11 cellular contexts compared by ENCODE assay signal in the genomic region with DNA sequence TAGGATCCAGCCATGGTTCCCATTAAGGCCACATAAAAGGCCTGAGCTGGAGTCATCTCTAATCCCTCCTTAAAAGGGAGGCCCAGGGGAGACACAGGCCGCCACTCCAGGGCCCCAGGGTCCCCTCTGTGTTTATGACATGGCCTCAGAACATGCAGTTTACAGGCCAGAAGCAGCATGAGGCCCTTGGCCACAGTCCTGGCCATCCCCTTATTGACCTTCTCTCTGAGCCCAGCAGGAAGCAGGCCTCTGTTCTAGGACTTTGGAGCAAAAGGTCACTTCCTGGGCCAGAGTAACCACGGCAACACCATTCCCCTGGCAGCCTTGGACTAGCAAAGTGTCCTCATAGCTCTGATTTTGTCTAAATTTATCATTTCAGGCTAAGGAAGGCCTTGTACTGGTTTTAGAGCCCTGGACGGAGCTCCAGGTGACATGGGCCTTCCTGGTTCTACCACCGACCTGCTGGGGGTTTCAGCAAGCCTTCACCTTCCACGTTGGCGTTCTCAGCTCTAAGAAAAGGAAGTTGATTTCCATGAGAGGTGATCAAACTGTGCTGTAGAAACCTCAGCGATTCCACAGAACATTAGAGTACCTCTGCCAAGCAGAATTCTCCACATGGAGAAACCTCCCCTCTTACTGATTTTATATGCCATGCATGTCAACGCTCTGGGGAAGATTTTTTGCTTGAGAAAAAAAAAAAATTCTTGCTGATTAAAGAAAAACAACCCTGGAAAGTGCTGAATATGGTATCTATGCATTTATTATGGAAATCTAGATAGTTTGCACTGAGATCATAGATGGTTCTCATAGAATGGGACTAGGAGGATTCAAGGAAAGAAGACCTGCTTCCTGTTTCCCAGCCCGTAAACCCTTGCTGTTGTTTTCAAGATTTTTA. TPM values are rescaled to one million over a fixed set of nuclear protein-coding genes. Genes with fewer than 3 reads are reported as not detected.
A peak's percentile ranks its signal among the peaks of the same experiment; 100 is the strongest.
DNase-seq lines count a peak whose midpoint lies in the region; ATAC-seq and TF ChIP-seq lines count a peak whose summit lies in the region.
"Had no signal": no experiment of that assay in that cellular context is flagged by ENCODE, and none has a peak within 500 bp of the region (broad histone marks: within the 10 kb centered on the region; RNA-seq: fewer than 3 reads in every experiment).

No MANE protein-coding gene starts in this region.

- H3K9me3 Mint-ChIP-seq in Caco-2 (ENCODE audit: unreplicated experiment) (no peaks in the 10 kb centered on the region), progenitor cell of endocrine pancreas (ENCODE audit: low read depth) (peaks cover 3% of the 10 kb centered on the region)
- no peaks in the 10 kb centered on the region for H3K9me3 Mint-ChIP-seq in activated T-helper 2 cell treated with anti-CD3 and anti-CD28 coated beads, Interferon-gamma antibody, Interleukin-2, Interleukin-4, amounts not matched to agents 10 μg/mL and 5 μg/mL and 100 μg/mL, durations not matched to agents 14 hours and 24 hours and 36 hours
- no peaks in the 10 kb centered on the region for H3K9me3 Mint-ChIP-seq in T-helper 2 cell treated with Interferon-gamma antibody and Interleukin-4, amounts not matched to agents 5 μg/mL and 100 μg/mL, for 36 hours
- H3K9me3 Mint-ChIP-seq: T-helper 1 cell treated with Interleukin-12 subunit alpha and Interleukin-12 subunit beta and Interleukin-4 antibody, amounts not matched to agents 30 μg/mL and 1 μg/mL, for 36 hours had no signal

- CTCF ChIA-PET in Caco-2 (lab: Charles Lee) = no interaction called here

- WGBS in heart right ventricle, 2 donors = 32 to 51% methylated on average over 9 of the region's 9 CpGs

- DNase-seq in Caco-2 = peak; percentile 43 to 63
- DNase-seq in activated T-helper 2 cell treated with anti-CD3 and anti-CD28 coated beads, Interferon-gamma antibody, Interleukin-2, Interleukin-4, amounts not matched to agents 10 μg/mL and 5 μg/mL and 100 μg/mL, durations not matched to agents 14 hours and 24 hours and 36 hours (ENCODE audit: low spot score) = no peak
- DNase-seq in heart right ventricle = peak; percentile 77 to 84
- no peak for DNase-seq in progenitor cell of endocrine pancreas (ENCODE audit: low spot score, unreplicated experiment)
- no peak for DNase-seq in DMS 273 (lab: John Stamatoyannopoulos, UW; ENCODE audit: unreplicated experiment)
- DNase-seq in T-helper 2 cell treated with Interferon-gamma antibody and Interleukin-4, amounts not matched to agents 5 μg/mL and 100 μg/mL, for 36 hours (ENCODE audit: low spot score) = no peak
- DNase-seq in AG20443 (ENCODE audit: low spot score) = no peak
- DNase-seq: GM23248, NCI-H1105 treated with DMSO at 0.1 percent for 48 hours had no signal

- no peaks in the 10 kb centered on the region for H3K27me3 Mint-ChIP-seq in Caco-2 (ENCODE audit: insufficient read depth, unreplicated experiment)
- no peaks in the 10 kb centered on the region for H3K27me3 Mint-ChIP-seq in activated T-helper 2 cell treated with anti-CD3 and anti-CD28 coated beads, Interferon-gamma antibody, Interleukin-2, Interleukin-4, amounts not matched to agents 10 μg/mL and 5 μg/mL and 100 μg/mL, durations not matched to agents 14 hours and 24 hours and 36 hours (ENCODE audit: low read depth)
- no peaks in the 10 kb centered on the region for H3K27me3 Mint-ChIP-seq in progenitor cell of endocrine pancreas
- no peaks in the 10 kb centered on the region for H3K27me3 Mint-ChIP-seq in T-helper 2 cell treated with Interferon-gamma antibody and Interleukin-4, amounts not matched to agents 5 μg/mL and 100 μg/mL, for 36 hours (ENCODE audit: low read depth)

- H3K27me3 ChIP-seq in Caco-2 (replicated peaks; ENCODE audit: control insufficient read depth, insufficient read depth, low read length) = no peaks in the 10 kb centered on the region
- H3K27me3 ChIP-seq in heart right ventricle = no peaks in the 10 kb centered on the region

- no peaks in the 10 kb centered on the region for H3K36me3 Mint-ChIP-seq in Caco-2 (ENCODE audit: insufficient read depth, unreplicated experiment)
- H3K36me3 Mint-ChIP-seq in activated T-helper 2 cell treated with anti-CD3 and anti-CD28 coated beads, Interferon-gamma antibody, Interleukin-2, Interleukin-4, amounts not matched to agents 10 μg/mL and 5 μg/mL and 100 μg/mL, durations not matched to agents 14 hours and 24 hours and 36 hours (ENCODE audit: low read depth) = no peaks in the 10 kb centered on the region
- H3K36me3 Mint-ChIP-seq in progenitor cell of endocrine pancreas (ENCODE audit: insufficient read depth) = no peaks in the 10 kb centered on the region
- no peaks in the 10 kb centered on the region for H3K36me3 Mint-ChIP-seq in T-helper 2 cell treated with Interferon-gamma antibody and Interleukin-4, amounts not matched to agents 5 μg/mL and 100 μg/mL, for 36 hours (ENCODE audit: low read depth)

- H3K36me3 ChIP-seq in Caco-2 (ENCODE audit: control insufficient read depth, insufficient read depth, low read length) (no peaks in the 10 kb centered on the region), heart right ventricle (no peaks in the 10 kb centered on the region)

- H3K4me3 Mint-ChIP-seq in Caco-2 (ENCODE audit: unreplicated experiment) (no peak overlapping the region), progenitor cell of endocrine pancreas (ENCODE audit: low read depth) (no peak overlapping the region)
- H3K4me3 Mint-ChIP-seq in activated T-helper 2 cell treated with anti-CD3 and anti-CD28 coated beads, Interferon-gamma antibody, Interleukin-2, Interleukin-4, amounts not matched to agents 10 μg/mL and 5 μg/mL and 100 μg/mL, durations not matched to agents 14 hours and 24 hours and 36 hours (ENCODE audit: low read depth) = no peak overlapping the region
- H3K4me3 Mint-ChIP-seq in T-helper 2 cell treated with Interferon-gamma antibody and Interleukin-4, amounts not matched to agents 5 μg/mL and 100 μg/mL, for 36 hours = no peak overlapping the region
- H3K4me3 Mint-ChIP-seq: T-helper 1 cell treated with Interleukin-12 subunit alpha and Interleukin-12 subunit beta and Interleukin-4 antibody, amounts not matched to agents 30 μg/mL and 1 μg/mL, for 36 hours had no signal

- H3K4me3 ChIP-seq in Caco-2 (ENCODE audit: low read depth, low read length) (no peak overlapping the region), heart right ventricle (no peak overlapping the region)
- H3K4me3 ChIP-seq: GM23248 had no signal

- intact Hi-C loops in Caco-2 (cut with micrococcal nuclease; ENCODE audit: unreplicated experiment) = no loop called here
- intact Hi-C loops in activated T-helper 2 cell treated with anti-CD3 and anti-CD28 coated beads, Interferon-gamma antibody, Interleukin-2, Interleukin-4, amounts not matched to agents 10 μg/mL and 5 μg/mL and 100 μg/mL, durations not matched to agents 14 hours and 24 hours and 36 hours (cut with micrococcal nuclease) = loop anchor here (5.0 kb wide), 1 partner anchor 150 kb away; a partner anchor contains a TSS
- intact Hi-C loops in heart right ventricle (cut with DNase I) = loop anchor here in 3 of 10 donors (2.0 to 5.0 kb wide), 3 partner anchors 16 to 35 kb away; no protein-coding TSS in a partner anchor

- no TSS peak for BruUV-seq in Caco-2 (replicated peaks; lab: Mats Ljungman, UMichigan)

- H3K27ac Mint-ChIP-seq in Caco-2 (ENCODE audit: unreplicated experiment) (peak overlapping the region; percentile 53), progenitor cell of endocrine pancreas (peak overlapping the region; percentile 20)
- peak overlapping the region; percentile 56 for H3K27ac Mint-ChIP-seq in activated T-helper 2 cell treated with anti-CD3 and anti-CD28 coated beads, Interferon-gamma antibody, Interleukin-2, Interleukin-4, amounts not matched to agents 10 μg/mL and 5 μg/mL and 100 μg/mL, durations not matched to agents 14 hours and 24 hours and 36 hours
- no peak overlapping the region for H3K27ac Mint-ChIP-seq in T-helper 2 cell treated with Interferon-gamma antibody and Interleukin-4, amounts not matched to agents 5 μg/mL and 100 μg/mL, for 36 hours
- H3K27ac Mint-ChIP-seq: T-helper 1 cell treated with Interleukin-12 subunit alpha and Interleukin-12 subunit beta and Interleukin-4 antibody, amounts not matched to agents 30 μg/mL and 1 μg/mL, for 36 hours had no signal

- H3K4me1 ChIP-seq in Caco-2 = peaks cover 52% of the 10 kb centered on the region
- H3K4me1 ChIP-seq in heart right ventricle = peaks cover 36 to 93% (median 74%) of the 10 kb centered on the region in 9 donors

- H3K27ac ChIP-seq in heart right ventricle = peak overlapping the region; percentile 68 to 88 (median 83)
- H3K27ac ChIP-seq: GM23248 had no signal

- no peaks in the 10 kb centered on the region for H3K9me3 ChIP-seq in Caco-2
- peaks cover 0 to 5% (median 0%) of the 10 kb centered on the region in 11 donors for H3K9me3 ChIP-seq in heart right ventricle

- ATAC-seq in heart right ventricle (peak; percentile 69 to 88 (median 81)), HG03354 (IDR thresholded peaks at IDR 0.05; ENCODE audit: poor library complexity, severe bottlenecking, unreplicated experiment) (no peak)

- TF ChIP-seq CTCF in Caco-2 (IDR thresholded peaks at IDR 0.05; ENCODE audit: insufficient read depth in 1 of 2, low read depth in 1 of 2, low read length in 1 of 2, severe bottlenecking in 1 of 2, unreplicated experiment in 1 of 2) (no peak), heart right ventricle (IDR thresholded peaks at IDR 0.05) (no peak), progenitor cell of endocrine pancreas (IDR thresholded peaks at IDR 0.05; ENCODE audit: unreplicated experiment) (no peak)

- POLR2A ChIA-PET in Caco-2 (lab: Charles Lee) = interaction anchor here (0.5 to 2.4 kb wide), 3 partner anchors 9 to 150 kb away, joined by 3 to 11 read pairs (median 4); a partner anchor contains a TSS

- H3K4me1 Mint-ChIP-seq in Caco-2 (ENCODE audit: low read depth, unreplicated experiment) (peaks cover 33% of the 10 kb centered on the region), progenitor cell of endocrine pancreas (ENCODE audit: low read depth) (peaks cover 16% of the 10 kb centered on the region)
- peaks cover 18% of the 10 kb centered on the region for H3K4me1 Mint-ChIP-seq in activated T-helper 2 cell treated with anti-CD3 and anti-CD28 coated beads, Interferon-gamma antibody, Interleukin-2, Interleukin-4, amounts not matched to agents 10 μg/mL and 5 μg/mL and 100 μg/mL, durations not matched to agents 14 hours and 24 hours and 36 hours (ENCODE audit: low read depth)
- H3K4me1 Mint-ChIP-seq in T-helper 2 cell treated with Interferon-gamma antibody and Interleukin-4, amounts not matched to agents 5 μg/mL and 100 μg/mL, for 36 hours (ENCODE audit: low read depth) = peaks cover 6% of the 10 kb centered on the region

RNA-seq across cellular contexts. Expression of a gene that starts 53.7 kb away (rescaled TPM):
- total RNA-seq in Caco-2 (2022) (26.5 and 31.1 TPM in 2 replicates), heart right ventricle (10 to 100 TPM; 11.3 to 26.3 (median 16.1) TPM), progenitor cell of endocrine pancreas (15.9 and 16.5 TPM in 2 replicates)
- total RNA-seq in activated T-helper 2 cell treated with anti-CD3 and anti-CD28 coated beads, Interferon-gamma antibody, Interleukin-2, Interleukin-4, amounts not matched to agents 10 μg/mL and 5 μg/mL and 100 μg/mL, durations not matched to agents 14 hours and 24 hours and 36 hours = 11.5 and 11.9 TPM in 2 replicates
- polyA plus RNA-seq in heart right ventricle = 10 to 100 TPM; 16.8 to 24.6 TPM

Comparison
In these comparisons a context has a peak if more than half of its experiments do, and no peak if none do; other contexts are left out.
1. DNase-seq: peak in Caco-2 (2 of 2) and heart right ventricle (2 of 2); none in activated T-helper 2 cell treated with anti-CD3 and anti-CD28 coated beads, Interferon-gamma antibody, Interleukin-2, Interleukin-4, amounts not matched to agents 10 μg/mL and 5 μg/mL and 100 μg/mL, durations not matched to agents 14 hours and 24 hours and 36 hours (single experiment), progenitor cell of endocrine pancreas (single experiment), DMS 273 (single experiment), T-helper 2 cell treated with Interferon-gamma antibody and Interleukin-4, amounts not matched to agents 5 μg/mL and 100 μg/mL, for 36 hours (single experiment) and AG20443 (single experiment).